7 cellular contexts compared by ENCODE assay signal in the genomic region with DNA sequence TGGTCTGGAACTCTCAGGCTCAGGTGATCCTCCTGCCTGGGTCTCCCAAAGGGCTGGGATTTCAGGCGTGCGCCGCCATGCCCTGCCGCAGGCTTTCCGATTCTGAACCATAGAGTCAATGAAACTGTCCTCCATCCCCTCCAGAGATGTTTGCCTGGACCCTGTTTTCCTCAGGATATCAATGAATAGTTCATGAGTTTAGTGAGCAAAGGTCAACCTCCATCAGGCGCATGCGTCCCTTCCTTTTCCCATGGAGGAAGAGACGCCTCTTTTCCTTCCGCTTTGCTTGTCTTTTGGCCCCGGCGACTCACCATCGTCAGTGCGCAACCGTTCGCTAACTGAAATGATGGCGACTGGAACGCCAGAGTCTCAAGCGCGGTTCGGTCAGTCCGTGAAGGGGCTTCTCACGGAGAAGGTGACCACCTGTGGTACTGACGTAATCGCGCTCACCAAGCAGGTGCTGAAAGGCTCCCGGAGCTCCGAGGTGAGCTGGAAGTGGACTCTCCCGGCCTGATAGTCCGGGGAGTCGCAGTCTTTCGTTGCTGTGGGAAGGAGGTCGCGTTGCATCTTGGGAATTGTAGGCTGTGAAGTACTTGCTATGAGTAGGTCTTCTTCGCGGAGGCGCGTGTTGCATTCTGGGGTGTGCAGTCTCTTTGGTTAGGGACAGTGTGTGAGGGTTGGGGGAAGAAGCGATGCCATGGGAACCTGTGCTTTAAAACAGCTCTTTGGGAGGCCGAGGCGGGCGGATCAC.
DNase-seq lines count a peak whose midpoint lies in the region; ATAC-seq and TF ChIP-seq lines count a peak whose summit lies in the region.

TSS of gene BORCS7 (plus strand) at position 316 of the 751 bp plus-strand sequence. CDS start at position 344, 28 bp downstream.

- peak; percentile 76 for TF ChIP-seq POLR2A in GM18505 (IDR thresholded peaks at IDR 0.05; ENCODE audit: borderline replicate concordance, extremely low read depth, insufficient read depth, insufficient read length)

- ATAC-seq in GM18505 (IDR thresholded peaks at IDR 0.05; ENCODE audit: unreplicated experiment) (peak; percentile 98), HG02973 (IDR thresholded peaks at IDR 0.05; ENCODE audit: unreplicated experiment) (peak; percentile 95)

- DNase-seq in NCI-H2029 (lab: John Stamatoyannopoulos, UW) (peak; percentile 86), T-helper 22 cell (ENCODE audit: low read depth) (peak; percentile 78), astrocyte of the hippocampus (ENCODE audit: low read depth, low spot score) (peak; percentile 98), hippocampal formation (lab: John Stamatoyannopoulos, UW) (peak; percentile 96 to 97), retina (peak; percentile 100)

Comparison
In these comparisons a context has a peak if more than half of its experiments do, and no peak if none do; other contexts are left out.
1. Peak in every context shown above with its lines: DNase-seq and ATAC-seq.